ENCODE assay signal across 8 cellular contexts in the genomic region with DNA sequence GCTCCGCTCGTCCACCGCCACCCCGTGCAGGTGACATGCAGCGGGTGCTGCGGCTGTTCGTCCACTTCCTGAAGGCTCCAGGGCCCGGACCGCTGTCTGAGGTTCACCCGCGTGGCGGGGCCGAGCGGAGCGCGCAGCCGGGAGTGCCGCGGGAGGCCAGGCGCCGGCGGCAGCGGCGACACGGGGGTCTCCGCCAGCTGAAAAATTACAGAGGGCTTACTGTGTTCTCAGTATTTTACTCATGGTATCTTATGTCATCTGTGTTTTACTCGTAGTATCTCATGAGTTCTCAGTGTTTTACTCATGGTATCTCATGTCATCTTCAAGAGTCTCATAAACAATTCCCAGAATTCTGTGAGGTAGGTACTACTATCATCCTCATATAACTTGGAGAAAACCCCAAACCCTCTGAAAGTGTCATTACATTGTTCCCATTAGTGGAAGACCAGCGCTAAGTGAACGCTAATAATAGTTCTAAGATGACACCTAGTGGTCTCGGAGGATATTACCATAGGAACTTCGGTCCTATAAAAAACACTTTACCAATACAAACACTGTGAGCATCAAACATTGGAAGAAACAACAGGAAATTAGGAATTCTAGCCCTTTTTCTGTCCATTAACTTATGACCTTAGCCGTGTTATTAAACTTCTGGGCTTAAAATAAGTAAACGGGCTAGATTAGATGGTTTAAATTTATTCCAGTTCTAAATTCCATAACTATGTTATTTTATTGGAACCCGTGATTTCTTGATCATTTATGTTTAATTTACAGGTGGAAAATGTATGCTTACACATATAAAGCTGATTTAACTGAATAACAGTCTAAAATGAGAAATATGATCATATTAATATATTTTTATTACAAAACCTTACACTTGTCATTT. TPM values are rescaled to one million over a fixed set of nuclear protein-coding genes. Genes with fewer than 3 reads are reported as not detected.
DNase-seq lines count a peak whose midpoint lies in the region; FAIRE-seq and TF ChIP-seq lines count a peak whose summit lies in the region.

No MANE protein-coding gene starts in this region.

- no peaks in the 10 kb centered on the region for H3K9me2 ChIP-seq in SK-N-SH

- no peaks in the 10 kb centered on the region for H3K27me3 ChIP-seq in SK-N-SH (ENCODE audit: insufficient read depth)
- H3K27me3 ChIP-seq in small intestine (ENCODE audit: control insufficient read depth in 2 of 2, insufficient read depth in 2 of 2, low read length in 2 of 2) = no peaks in the 10 kb centered on the region

- CTCF ChIA-PET in SK-N-SH (lab: Yijun Ruan, JAX) = interaction anchor here (0.7 to 6.7 kb wide), 21 partner anchors 9 to 426 kb away, joined by 3 to 68 read pairs (median 4); no protein-coding TSS in a partner anchor

- H3K4me1 ChIP-seq in SK-N-SH (ENCODE audit: control insufficient read depth in 1 of 2, insufficient read depth in 2 of 2, low read depth in 1 of 2, low read length in 1 of 2) (no peaks in the 10 kb centered on the region), small intestine (ENCODE audit: control insufficient read depth in 2 of 2, insufficient read depth in 1 of 2, low read depth in 1 of 2, low read length in 1 of 2) (no peaks in the 10 kb centered on the region)

- peak; percentile 98 for TF ChIP-seq RAD21 in SK-N-SH (IDR thresholded peaks at IDR 0.05; ENCODE audit: low read length)

- no peaks in the 10 kb centered on the region for H4K20me1 ChIP-seq in SK-N-SH (ENCODE audit: insufficient read depth)

- no peaks in the 10 kb centered on the region for H3K36me3 ChIP-seq in SK-N-SH (replicated peaks in 1 of 2; ENCODE audit: control insufficient read depth in 1 of 2, insufficient read depth in 2 of 2, low read length in 1 of 2)
- H3K36me3 ChIP-seq in small intestine (ENCODE audit: control insufficient read depth in 2 of 2, insufficient read depth in 2 of 2, low read length in 2 of 2) = no peaks in the 10 kb centered on the region

- TF ChIP-seq EP300 in SK-N-SH (IDR thresholded peaks at IDR 0.05; ENCODE audit: borderline replicate concordance in 1 of 2, low read depth in 1 of 2, low read length in 1 of 2) = no peak

- H3K4me2 ChIP-seq in SK-N-SH = no peak overlapping the region

- H3K79me2 ChIP-seq in SK-N-SH (ENCODE audit: insufficient read depth) = no peaks in the 10 kb centered on the region

- peak; percentile 53 for TF ChIP-seq CTCF in HFF-Myc (IDR thresholded peaks at IDR 0.05; ENCODE audit: low read depth, low read length, missing control alignments)
- TF ChIP-seq CTCF in SK-N-SH (IDR thresholded peaks at IDR 0.05) = peak; percentile 82

- DNase-seq in activated CD8-positive, alpha-beta memory T cell treated with anti-CD3 and anti-CD28 coated beads for 24 hours = peak; percentile 74
- DNase-seq in activated CD8-positive, alpha-beta memory T cell treated with anti-CD3 and anti-CD28 coated beads, Interleukin-2, amount 50 U/mL, for 4 hours = no peak
- DNase-seq in HFF-Myc (ENCODE audit: extremely low read depth, low read depth) (peak; percentile 79), NAMALWA (ENCODE audit: low spot score) (peak; percentile 83), SK-N-SH (peak; percentile 77), T47D (ENCODE audit: low read depth in 1 of 2, low spot score in 1 of 2) (peak; percentile 58 to 85), iPS-NIHi7 (ENCODE audit: extremely low spot score) (peak; percentile 68), small intestine (peak; percentile 81)

- H3K9me3 ChIP-seq in SK-N-SH (no peaks in the 10 kb centered on the region), small intestine (ENCODE audit: control insufficient read depth, low read depth) (no peaks in the 10 kb centered on the region)

- no peaks in the 10 kb centered on the region for H3F3A ChIP-seq in SK-N-SH (replicated peaks; ENCODE audit: insufficient read depth)

- H3K4me3 ChIP-seq in HFF-Myc (replicated peaks; ENCODE audit: low read depth, low read length) = peak overlapping the region; percentile 39
- no peak overlapping the region; a peak in 1 of 4 replicates for H3K4me3 ChIP-seq in SK-N-SH (ENCODE audit: low read depth in 2 of 2, low read length in 1 of 2)
- peak overlapping the region in 1 of 2 donors; percentile 42 for H3K4me3 ChIP-seq in small intestine (ENCODE audit: low read depth in 1 of 2, low read length in 2 of 2)

- POLR2A ChIA-PET in SK-N-SH (lab: Yijun Ruan, JAX) = no interaction called here

- no peak overlapping the region for H3K9ac ChIP-seq in SK-N-SH

- no peak for FAIRE-seq in small intestine (lab: Jason Lieb, UNC)

- 40% methylated on average over 28 of the region's 34 CpGs for WGBS in SK-N-SH (ENCODE audit: low lambda C conversion rate)
- 3 to 5% (median 3%) methylated on average over 33 to 34 of the region's 34 CpGs for whole genome bisulfite sequencing in small intestine, 3 donors

- no peak overlapping the region; the same call in 1 of the 2 replicates for H2AFZ ChIP-seq in SK-N-SH (ENCODE audit: low read depth)

- in situ Hi-C loops in T47D (cut with HindIII; ENCODE audit: low pct_unique_long_range_greater_than_20kb, low sequenced_read_pairs) = no loop called here

- H3K27ac ChIP-seq in SK-N-SH (ENCODE audit: low read depth in 2 of 2, low read length in 1 of 2) (no peak overlapping the region), small intestine (ENCODE audit: low read depth in 1 of 2, low read length in 1 of 2) (no peak overlapping the region)

TF ChIP-seq in SK-N-SH, 30 proteins besides CTCF, POLR2A, EP300 and RAD21:
- TF ChIP-seq SMC3 (IDR thresholded peaks at IDR 0.05; ENCODE audit: low read depth, low read length) (peak; percentile 93), TAF1 (IDR thresholded peaks at IDR 0.05; ENCODE audit: borderline replicate concordance, low read depth, low read length) (no peak)

RNA-seq across cellular contexts. Expression of gene AK7, which starts 32.4 kb away (rescaled TPM):
- polyA plus RNA-seq in SK-N-SH (2012; rRNA removed) (2.1 and 2.3 TPM in 2 replicates), small intestine (1 to 10 TPM; 1.6 to 3.0 (median 1.8) TPM)
- 1.6 and 2.1 TPM in 2 replicates for polyA plus RNA-seq in SK-N-SH (2012; cell fraction: cytosol; rRNA removed)
- 1.2 and 1.9 TPM in 2 replicates for polyA plus RNA-seq in SK-N-SH (2012; cell fraction: nucleus; rRNA removed)
